Comparison of ENCODE assay signal across 8 cellular contexts in genomic region chr17:67421869-67422273, GRCh38. TPM values are rescaled to one million over a fixed set of nuclear protein-coding genes. Genes with fewer than 3 reads are reported as not detected.
DNase-seq lines count a peak whose midpoint lies in the region; ATAC-seq and TF ChIP-seq lines count a peak whose summit lies in the region.

No MANE protein-coding gene starts in this region.

- peak; percentile 96 for ATAC-seq in natural killer cell treated with Interleukin-12 subunit alpha and Interleukin-12 subunit beta and Interleukin-15 and Interleukin-18, amount 100 ng/mL, for 72 hours

- H3K9me3 ChIP-seq in neural progenitor cell (ENCODE audit: low read depth) = no peaks in the 10 kb centered on the region

- H3K79me2 ChIP-seq in neural progenitor cell (ENCODE audit: low read depth) = no peaks in the 10 kb centered on the region

- no peaks in the 10 kb centered on the region for H3K36me3 ChIP-seq in neural progenitor cell

- H3K4me2 ChIP-seq in neural progenitor cell = no peak overlapping the region

- H4K20me1 ChIP-seq in neural progenitor cell (ENCODE audit: low read depth) = no peaks in the 10 kb centered on the region

- H3F3A ChIP-seq in neural progenitor cell (ENCODE audit: low read depth) = no peaks in the 10 kb centered on the region

- no peaks in the 10 kb centered on the region for H3K36me3 Mint-ChIP-seq in natural killer cell treated with Interleukin-12 subunit alpha and Interleukin-12 subunit beta and Interleukin-15 and Interleukin-18, amount 100 ng/mL, for 72 hours
- H3K36me3 Mint-ChIP-seq in nephron progenitor cell (ENCODE audit: low read depth) (no peaks in the 10 kb centered on the region), neural progenitor cell (peaks cover 6% of the 10 kb centered on the region)

- peak overlapping the region; percentile 75 for H3K4me3 Mint-ChIP-seq in natural killer cell treated with Interleukin-12 subunit alpha and Interleukin-12 subunit beta and Interleukin-15 and Interleukin-18, amount 100 ng/mL, for 72 hours
- H3K4me3 Mint-ChIP-seq in nephron progenitor cell = no peak overlapping the region
- no peak overlapping the region for H3K4me3 Mint-ChIP-seq in neural progenitor cell

- no peak overlapping the region for H3K4me3 ChIP-seq in neural progenitor cell

- peak overlapping the region; percentile 93 to 97 for H3K27ac Mint-ChIP-seq in natural killer cell treated with Interleukin-12 subunit alpha and Interleukin-12 subunit beta and Interleukin-15 and Interleukin-18, amount 100 ng/mL, for 72 hours
- H3K27ac Mint-ChIP-seq in nephron progenitor cell = no peak overlapping the region
- H3K27ac Mint-ChIP-seq in neural progenitor cell = no peak overlapping the region

- H3K27me3 Mint-ChIP-seq in natural killer cell treated with Interleukin-12 subunit alpha and Interleukin-12 subunit beta and Interleukin-15 and Interleukin-18, amount 100 ng/mL, for 72 hours = no peaks in the 10 kb centered on the region
- H3K27me3 Mint-ChIP-seq in nephron progenitor cell (ENCODE audit: low read depth, poor library complexity) = peaks cover 7% of the 10 kb centered on the region
- H3K27me3 Mint-ChIP-seq in neural progenitor cell (ENCODE audit: insufficient read depth, low read depth) = no peaks in the 10 kb centered on the region

- no peaks in the 10 kb centered on the region for H3K27me3 ChIP-seq in neural progenitor cell

- peaks cover 68 to 81% of the 10 kb centered on the region in 2 donors for H3K4me1 Mint-ChIP-seq in natural killer cell treated with Interleukin-12 subunit alpha and Interleukin-12 subunit beta and Interleukin-15 and Interleukin-18, amount 100 ng/mL, for 72 hours (ENCODE audit: low read depth in 2 of 2)
- peaks cover 11% of the 10 kb centered on the region for H3K4me1 Mint-ChIP-seq in nephron progenitor cell
- H3K4me1 Mint-ChIP-seq in neural progenitor cell = peaks cover 6% of the 10 kb centered on the region

- peaks cover 3% of the 10 kb centered on the region for H3K9me3 Mint-ChIP-seq in natural killer cell treated with Interleukin-12 subunit alpha and Interleukin-12 subunit beta and Interleukin-15 and Interleukin-18, amount 100 ng/mL, for 72 hours
- H3K9me3 Mint-ChIP-seq in nephron progenitor cell (no peaks in the 10 kb centered on the region), neural progenitor cell (no peaks in the 10 kb centered on the region)

- TF ChIP-seq CTCF in nephron progenitor cell (IDR thresholded peaks at IDR 0.05) (no peak), neural progenitor cell (IDR thresholded peaks at IDR 0.05) (no peak)

- no peak overlapping the region for H2AFZ ChIP-seq in neural progenitor cell (replicated peaks)

- peak in 2 of 3 donors; percentile 26 to 54 for DNase-seq in stimulated activated CD4-positive, alpha-beta T cell treated with anti-CD3 and anti-CD28 coated beads, Interleukin-12 subunit alpha, Interleukin-12 subunit beta, amount 100 ng/mL, for 48 hours (ENCODE audit: low read depth in 2 of 3, low spot score in 1 of 3)
- no peak for DNase-seq in stimulated activated CD4-positive, alpha-beta T cell treated with anti-CD3 and anti-CD28 coated beads, Interleukin-4, amount 100 ng/mL, for 1 hour
- DNase-seq in T-helper 1 cell = peak in 4 of 5 donors; percentile 39 to 94 (median 50)
- peak; percentile 86 for DNase-seq in central memory CD4-positive, alpha-beta T cell
- DNase-seq in natural killer cell treated with Interleukin-12 subunit alpha and Interleukin-12 subunit beta and Interleukin-15 and Interleukin-18, amount 100 ng/mL, for 72 hours (ENCODE audit: low spot score) = peak; percentile 85
- no peak for DNase-seq in nephron progenitor cell
- no peak for DNase-seq in neural progenitor cell (ENCODE audit: low spot score)
- no peak for DNase-seq in GOT3 (lab: John Stamatoyannopoulos, UW)

- H3K9ac ChIP-seq in neural progenitor cell = no peak overlapping the region

- H3K4me1 ChIP-seq in neural progenitor cell = no peaks in the 10 kb centered on the region

- no peak overlapping the region for H3K27ac ChIP-seq in neural progenitor cell

RNA-seq across cellular contexts. Expression of gene PITPNC1, which starts 44.8 kb away (rescaled TPM):
- 10 to 100 TPM; 73.9 to 81.9 TPM for total RNA-seq in natural killer cell treated with Interleukin-12 subunit alpha and Interleukin-12 subunit beta and Interleukin-15 and Interleukin-18, amount 100 ng/mL, for 72 hours
- 8.1 and 10.4 TPM in 2 replicates for total RNA-seq in neural progenitor cell (ENCODE audit: low replicate concordance)

RNA-seq across cellular contexts. Expression of gene PSMD12, which starts 55.5 kb away (rescaled TPM):
- 10 to 100 TPM; 87.3 to 90.5 TPM for total RNA-seq in natural killer cell treated with Interleukin-12 subunit alpha and Interleukin-12 subunit beta and Interleukin-15 and Interleukin-18, amount 100 ng/mL, for 72 hours
- 26.7 and 39.7 TPM in 2 replicates for total RNA-seq in neural progenitor cell (ENCODE audit: low replicate concordance)

Comparison
In these comparisons a context has a peak if more than half of its experiments do, and no peak if none do; other contexts are left out.
1. DNase-seq: peak in stimulated activated CD4-positive, alpha-beta T cell treated with anti-CD3 and anti-CD28 coated beads, Interleukin-12 subunit alpha, Interleukin-12 subunit beta, amount 100 ng/mL, for 48 hours (2 of 3), T-helper 1 cell (4 of 5), central memory CD4-positive, alpha-beta T cell (single experiment) and natural killer cell treated with Interleukin-12 subunit alpha and Interleukin-12 subunit beta and Interleukin-15 and Interleukin-18, amount 100 ng/mL, for 72 hours (single experiment); none in stimulated activated CD4-positive, alpha-beta T cell treated with anti-CD3 and anti-CD28 coated beads, Interleukin-4, amount 100 ng/mL, for 1 hour (single experiment), nephron progenitor cell (single experiment), neural progenitor cell (single experiment) and GOT3 (single experiment).
2. H3K27ac Mint-ChIP-seq: peak in natural killer cell treated with Interleukin-12 subunit alpha and Interleukin-12 subunit beta and Interleukin-15 and Interleukin-18, amount 100 ng/mL, for 72 hours (2 of 2); none in nephron progenitor cell (single experiment) and neural progenitor cell (single experiment).